9 cellular contexts compared by ENCODE assay signal in the genomic region with DNA sequence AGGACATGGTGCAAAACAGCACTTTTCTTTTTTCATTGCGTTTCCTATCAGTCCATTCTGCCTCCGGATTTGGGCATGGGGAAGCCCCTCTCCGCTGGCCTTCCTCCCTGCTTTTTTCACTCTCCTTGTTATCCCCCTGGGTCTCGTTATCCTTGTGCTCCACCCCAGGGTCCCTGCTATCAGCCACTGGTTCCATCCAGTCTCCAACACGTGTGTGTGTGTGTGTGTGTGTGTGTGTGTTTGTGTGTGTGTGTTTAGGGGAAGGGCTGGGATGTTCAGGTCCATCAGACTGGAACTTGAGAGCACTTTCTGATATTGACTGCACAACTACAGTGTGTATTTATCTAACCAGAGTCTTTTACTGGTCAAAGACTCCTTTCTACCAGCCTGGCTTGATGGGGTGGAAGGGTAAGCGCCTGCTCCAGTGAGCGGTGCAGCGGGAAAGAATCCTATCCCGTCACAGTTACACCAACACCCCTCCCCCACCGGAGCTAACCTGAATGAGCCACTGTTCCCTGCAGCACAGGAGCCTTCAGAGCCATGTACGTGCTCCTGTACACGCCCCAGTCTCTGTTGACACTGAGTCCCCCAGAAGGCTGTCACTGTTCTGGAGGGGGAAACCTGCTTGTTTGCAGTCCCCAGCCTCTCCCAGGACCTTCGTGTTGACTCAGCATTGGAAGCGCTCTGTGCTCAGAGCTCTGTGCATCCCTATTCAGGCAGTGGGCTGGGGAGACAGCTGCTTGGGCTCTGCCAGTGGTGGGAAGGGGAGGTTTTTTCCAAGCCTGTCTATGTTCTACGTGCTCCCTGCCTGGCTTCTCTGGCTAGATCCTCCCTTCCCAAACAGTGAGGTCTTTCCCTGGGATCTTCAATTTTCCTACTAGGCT. TPM values are rescaled to one million over a fixed set of nuclear protein-coding genes. Genes with fewer than 3 reads are reported as not detected.
DNase-seq lines count a peak whose midpoint lies in the region; ATAC-seq, FAIRE-seq and TF ChIP-seq lines count a peak whose summit lies in the region.
"Had no signal": no experiment of that assay in that cellular context is flagged by ENCODE, and none has a peak within 500 bp of the region (broad histone marks: within the 10 kb centered on the region; RNA-seq: fewer than 3 reads in every experiment).

No MANE protein-coding gene starts in this region.

- H3K9me3 ChIP-seq in K562 (replicated peaks; ENCODE audit: control insufficient read depth, insufficient read depth, low read depth, low read length) = no peaks in the 10 kb centered on the region
- H3K9me3 ChIP-seq in neural cell (ENCODE audit: low read length) = no peaks in the 10 kb centered on the region
- H3K9me3 ChIP-seq in transverse colon = no peaks in the 10 kb centered on the region

- POLR2A ChIA-PET in K562 (lab: Yijun Ruan, JAX) = interaction anchor here (1.0 to 1.3 kb wide), 4 partner anchors 10 to 21 kb away, joined by 3 to 8 read pairs (median 8); a partner anchor contains a TSS

- H3K27me3 ChIP-seq in K562 (ENCODE audit: control insufficient read depth in 2 of 2, insufficient read depth in 2 of 2, low read length in 2 of 2) (no peaks in the 10 kb centered on the region), neural cell (ENCODE audit: insufficient read depth, low read depth, low read length) (no peaks in the 10 kb centered on the region), transverse colon (peaks cover 22% of the 10 kb centered on the region)

- TF ChIP-seq POLR2A in K562 (conservative IDR thresholded peaks at IDR 0.05) (no peak), transverse colon (IDR thresholded peaks at IDR 0.05) (no peak)

- H3K4me2 ChIP-seq in K562 (ENCODE audit: insufficient read depth, low read length) (peak overlapping the region; percentile 63), neural cell (ENCODE audit: low read length) (no peak overlapping the region)

- no peaks in the 10 kb centered on the region for H3F3A ChIP-seq in neural cell (ENCODE audit: insufficient read depth, low read length, poor library complexity, severe bottlenecking)

- H3K4me1 ChIP-seq in K562 (replicated peaks in 1 of 2; ENCODE audit: control insufficient read depth in 2 of 2, insufficient read depth in 2 of 2, low read length in 2 of 2) (peaks cover 40% of the 10 kb centered on the region in 2 experiments; a peak in 4 of 5 replicates), transverse colon (peaks cover 0 to under 1% (median 0%) of the 10 kb centered on the region in 4 donors)

- H3K79me2 ChIP-seq in K562 (ENCODE audit: control insufficient read depth, insufficient read depth, low read length) = no peaks in the 10 kb centered on the region
- H3K79me2 ChIP-seq in neural cell (replicated peaks; ENCODE audit: insufficient read depth, low read length) = no peaks in the 10 kb centered on the region

- peak; percentile 77 for DNase-seq in DMS79 treated with DMSO at 0.1 percent for 48 hours (lab: John Stamatoyannopoulos, UW)
- peak; percentile 30 for DNase-seq in NCI-H187 treated with DMSO at 0.1 percent for 48 hours (lab: John Stamatoyannopoulos, UW)
- peak; percentile 25 to 45 (median 34) for DNase-seq in K562 (ENCODE audit: extremely low read depth in 1 of 4, low spot score in 3 of 4)
- no peak for DNase-seq in transverse colon
- DNase-seq in GF-D8 (lab: John Stamatoyannopoulos, UW) = no peak
- DNase-seq: KBM-7 had no signal

- whole genome bisulfite sequencing in K562 (ENCODE audit: insufficient coverage, low coverage, missing lambda C conversion rate) = 24% methylated on average over 14 of the region's 15 CpGs
- 35 to 41% methylated on average over 4 to 15 of the region's 15 CpGs for WGBS in transverse colon (ENCODE audit: low coverage in 1 of 2), 2 donors

- peak; percentile 54 for ATAC-seq in K562
- no peak for ATAC-seq in GM18907 (IDR thresholded peaks at IDR 0.05; ENCODE audit: unreplicated experiment)
- ATAC-seq in HG02885 (IDR thresholded peaks at IDR 0.05; ENCODE audit: poor library complexity, unreplicated experiment) = no peak

- CTCF ChIA-PET in K562 (lab: Yijun Ruan, JAX; ENCODE audit: low intra/inter-chr PET ratio) = no interaction called here

- intact Hi-C loops in K562 (cut with micrococcal nuclease) = no loop called here
- intact Hi-C loops in transverse colon (cut with DNase I; ENCODE audit: low total_unique reads) = no loop called here

- no peaks in the 10 kb centered on the region for H3K9me2 ChIP-seq in neural cell (ENCODE audit: insufficient read depth, low read length)

- in situ Hi-C loops in K562 (cut with MboI) (no loop called here), transverse colon (cut with MboI; ENCODE audit: low pct_ligation_motif_present in 1 of 4, low pct_unique_long_range_greater_than_20kb in 1 of 4, low sequenced_read_pairs in 3 of 4) (no loop called here)

- TF ChIP-seq CTCF in K562 (IDR thresholded peaks at IDR 0.05 in 2 of 3, conservative IDR thresholded peaks at IDR 0.05 in 1 of 3; ENCODE audit: insufficient read depth in 2 of 3, low read depth in 1 of 3, low read length in 3 of 3) (no peak), neural cell (IDR thresholded peaks at IDR 0.05; ENCODE audit: poor library complexity, severe bottlenecking) (no peak), transverse colon (IDR thresholded peaks at IDR 0.05) (no peak)

- no peaks in the 10 kb centered on the region for H4K20me1 ChIP-seq in K562 (replicated peaks; ENCODE audit: control insufficient read depth, insufficient read depth, low read length)
- H4K20me1 ChIP-seq in neural cell (ENCODE audit: insufficient read depth) = no peaks in the 10 kb centered on the region

- H2AFZ ChIP-seq in K562 (ENCODE audit: low read depth, low read length) (peak overlapping the region; percentile 84), neural cell (ENCODE audit: low read depth, low read length) (peak overlapping the region; percentile 24)

- FAIRE-seq in K562 (lab: Jason Lieb, UNC) = peak; percentile 40

- H3K27ac ChIP-seq in K562 (ENCODE audit: extremely low read depth, low read depth, low read length) = no peak overlapping the region
- peak overlapping the region; percentile 46 for H3K27ac ChIP-seq in neural cell (ENCODE audit: low read length)
- H3K27ac ChIP-seq in transverse colon = no peak overlapping the region

- H3K9ac ChIP-seq in K562 (ENCODE audit: insufficient read depth in 1 of 2, low read depth in 2 of 2, low read length in 2 of 2) (peak overlapping the region in 1 of 2 experiments; percentile 79; a peak in 1 of 4 replicates), neural cell (ENCODE audit: low read length) (peak overlapping the region; percentile 56)

- H3K36me3 ChIP-seq in K562 (ENCODE audit: control insufficient read depth, insufficient read depth, low read length) = no peaks in the 10 kb centered on the region
- no peaks in the 10 kb centered on the region for H3K36me3 ChIP-seq in neural cell (ENCODE audit: insufficient read depth, low read length)
- H3K36me3 ChIP-seq in transverse colon = no peaks in the 10 kb centered on the region

- TF ChIP-seq EP300 in K562 (IDR thresholded peaks at IDR 0.05; ENCODE audit: low read length) (no peak), neural cell (conservative IDR thresholded peaks at IDR 0.05; ENCODE audit: poor library complexity, severe bottlenecking) (peak; percentile 44), transverse colon (IDR thresholded peaks at IDR 0.05; ENCODE audit: low read depth) (no peak)

- no peaks in the 10 kb centered on the region for H3K9me1 ChIP-seq in K562 (ENCODE audit: control insufficient read depth, insufficient read depth, low read length)

- H3K4me3 ChIP-seq in K562 = no peak overlapping the region
- H3K4me3 ChIP-seq in neural cell (ENCODE audit: low read length) = peak overlapping the region; percentile 49
- H3K4me3 ChIP-seq in transverse colon = no peak overlapping the region

- no peak for TF ChIP-seq RAD21 in K562 (CRISPR knock-in tag; conservative IDR thresholded peaks at IDR 0.05 in 1 of 2, IDR thresholded peaks at IDR 0.05 in 1 of 2)
- no peak for TF ChIP-seq RAD21 in neural cell (conservative IDR thresholded peaks at IDR 0.05)

- no TSS peak for BruUV-seq in K562 (replicated peaks; lab: Mats Ljungman, UMichigan)

RNA-seq across cellular contexts. Expression of a gene that starts 4.6 kb away (rescaled TPM):
- total RNA-seq in K562 (2011; cell fraction: chromatin; rRNA removed; ENCODE audit: low replicate concordance) = 0.56 and 0.93 TPM in 2 replicates
- total RNA-seq in K562 (2011; cell fraction: nucleolus; rRNA removed) = 0.79 and 1.0 TPM in 2 replicates
- total RNA-seq in K562 (2011; cell fraction: nucleoplasm; rRNA removed) = 0.84 and 1.1 TPM in 2 replicates
- 1.1 and 1.3 TPM in 2 replicates for total RNA-seq in K562 (2014; rRNA removed)
- total RNA-seq in K562 (2014; rRNA removed; fragmentation: Illumina TruSeq; extraction: Trizol) = 0.11 and 0.13 TPM in 2 replicates
- 0.40 and 0.41 TPM in 2 replicates for total RNA-seq in K562 (2015; rRNA removed; fragmentation: Illumina TruSeq; extraction: Trizol)
- 0.51 and 0.71 TPM in 2 replicates for total RNA-seq in K562 (2021)
- 0.61 and 0.72 TPM in 2 replicates for polyA plus RNA-seq in K562 (2011; rRNA removed)
- polyA plus RNA-seq in K562 (2011; cell fraction: cytosol; rRNA removed) = 1.0 and 3.8 TPM in 2 replicates
- 3.8 and 4.3 TPM in 2 replicates for polyA plus RNA-seq in K562 (2011; cell fraction: nucleus; rRNA removed)
- polyA plus RNA-seq in K562 (2012) = 0.68 and 1.8 TPM in 2 replicates
- polyA plus RNA-seq in K562 (2014; fragmentation: Illumina TruSeq; extraction: Trizol) = 0.36 and 0.61 TPM in 2 replicates
- polyA plus RNA-seq in K562 (2014; fragmentation: Nextera tagmentation; extraction: Ambion mirVana) = under 1 TPM; 0.07 TPM
- polyA plus RNA-seq in K562 (2014; rRNA removed) = 0.90 and 1.9 TPM in 2 replicates
- 0.14 and 0.15 TPM in 2 replicates for polyA minus RNA-seq in K562 (2011; rRNA and poly(A)+ RNA removed)
- polyA minus RNA-seq in K562 (2011; cell fraction: cytosol; rRNA and poly(A)+ RNA removed) = not detected in 2 replicates
- polyA minus RNA-seq in K562 (2011; cell fraction: nucleus; rRNA and poly(A)+ RNA removed) = 0.33 and 0.40 TPM in 2 replicates
- polyA plus RNA-seq in neural cell = 2.7 and 5.6 TPM in 2 replicates
- 0.46 TPM in 1 of 2 replicates, not detected in the other for polyA minus RNA-seq in neural cell
- total RNA-seq in transverse colon = not detected

RNA-seq across cellular contexts. Expression of a gene that starts 5.4 kb away (rescaled TPM):
- 21.4 and 68.9 TPM in 2 replicates for total RNA-seq in K562 (2011; cell fraction: chromatin; rRNA removed; ENCODE audit: low replicate concordance)
- total RNA-seq in K562 (2011; cell fraction: nucleolus; rRNA removed) = 49.9 and 55.4 TPM in 2 replicates
- 22.7 and 27.9 TPM in 2 replicates for total RNA-seq in K562 (2011; cell fraction: nucleoplasm; rRNA removed)
- total RNA-seq in K562 (2014; rRNA removed) = 14.9 and 19.2 TPM in 2 replicates
- 2.5 and 3.0 TPM in 2 replicates for total RNA-seq in K562 (2014; rRNA removed; fragmentation: Illumina TruSeq; extraction: Trizol)
- 8.6 and 9.6 TPM in 2 replicates for total RNA-seq in K562 (2015; rRNA removed; fragmentation: Illumina TruSeq; extraction: Trizol)
- 24.5 and 26.6 TPM in 2 replicates for total RNA-seq in K562 (2021)
- polyA plus RNA-seq in K562 (2011; rRNA removed) = 10.2 and 14.7 TPM in 2 replicates
- polyA plus RNA-seq in K562 (2011; cell fraction: cytosol; rRNA removed) = 9.2 and 21.4 TPM in 2 replicates
- 91.1 and 133 TPM in 2 replicates for polyA plus RNA-seq in K562 (2011; cell fraction: nucleus; rRNA removed)
- 27.0 and 40.4 TPM in 2 replicates for polyA plus RNA-seq in K562 (2012)
- 6.8 and 12.6 TPM in 2 replicates for polyA plus RNA-seq in K562 (2014; fragmentation: Illumina TruSeq; extraction: Trizol)
- polyA plus RNA-seq in K562 (2014; fragmentation: Nextera tagmentation; extraction: Ambion mirVana) = 1 to 10 TPM; 1.2 to 1.9 TPM
- 19.3 and 19.8 TPM in 2 replicates for polyA plus RNA-seq in K562 (2014; rRNA removed)
- polyA minus RNA-seq in K562 (2011; rRNA and poly(A)+ RNA removed) = 6.2 and 8.2 TPM in 2 replicates
- 14.2 and 18.7 TPM in 2 replicates for polyA minus RNA-seq in K562 (2011; cell fraction: cytosol; rRNA and poly(A)+ RNA removed)
- polyA minus RNA-seq in K562 (2011; cell fraction: nucleus; rRNA and poly(A)+ RNA removed) = 17.0 and 18.6 TPM in 2 replicates
- 59.7 and 75.2 TPM in 2 replicates for polyA plus RNA-seq in neural cell
- 44.8 and 45.3 TPM in 2 replicates for polyA minus RNA-seq in neural cell
- total RNA-seq in transverse colon = 10 to 100 TPM; 18.1 to 57.2 (median 19.0) TPM

RNA-seq across cellular contexts. Expression of a gene that starts 20.9 kb away (rescaled TPM):
- 27.6 and 95.1 TPM in 2 replicates for total RNA-seq in K562 (2011; cell fraction: chromatin; rRNA removed; ENCODE audit: low replicate concordance)
- 56.0 and 75.7 TPM in 2 replicates for total RNA-seq in K562 (2011; cell fraction: nucleolus; rRNA removed)
- total RNA-seq in K562 (2011; cell fraction: nucleoplasm; rRNA removed) = 40.2 and 44.7 TPM in 2 replicates
- total RNA-seq in K562 (2014; rRNA removed) = 8.5 and 10.3 TPM in 2 replicates
- total RNA-seq in K562 (2014; rRNA removed; fragmentation: Illumina TruSeq; extraction: Trizol) = 3.3 TPM in 2 replicates
- total RNA-seq in K562 (2015; rRNA removed; fragmentation: Illumina TruSeq; extraction: Trizol) = 5.6 and 6.5 TPM in 2 replicates
- total RNA-seq in K562 (2021) = 20.6 and 21.7 TPM in 2 replicates
- polyA plus RNA-seq in K562 (2011; rRNA removed) = 4.7 and 14.4 TPM in 2 replicates
- polyA plus RNA-seq in K562 (2011; cell fraction: cytosol; rRNA removed) = 5.6 and 6.8 TPM in 2 replicates
- 89.3 and 106 TPM in 2 replicates for polyA plus RNA-seq in K562 (2011; cell fraction: nucleus; rRNA removed)
- polyA plus RNA-seq in K562 (2012) = 14.2 TPM in 2 replicates
- polyA plus RNA-seq in K562 (2014; fragmentation: Illumina TruSeq; extraction: Trizol) = 7.3 and 10.6 TPM in 2 replicates
- polyA plus RNA-seq in K562 (2014; fragmentation: Nextera tagmentation; extraction: Ambion mirVana) = under 1 TPM; 0.52 to 0.89 TPM
- 9.0 and 12.6 TPM in 2 replicates for polyA plus RNA-seq in K562 (2014; rRNA removed)
- 5.2 and 5.4 TPM in 2 replicates for polyA minus RNA-seq in K562 (2011; rRNA and poly(A)+ RNA removed)
- polyA minus RNA-seq in K562 (2011; cell fraction: cytosol; rRNA and poly(A)+ RNA removed) = 9.6 and 10.6 TPM in 2 replicates
- 27.2 and 31.0 TPM in 2 replicates for polyA minus RNA-seq in K562 (2011; cell fraction: nucleus; rRNA and poly(A)+ RNA removed)
- polyA plus RNA-seq in neural cell = 54.9 and 55.0 TPM in 2 replicates
- polyA minus RNA-seq in neural cell = 19.0 and 22.7 TPM in 2 replicates
- total RNA-seq in transverse colon = 100 to 1,000 TPM in 1 of 4 donors, 10 to 100 TPM in 3; 16.2 to 117 (median 38.2) TPM

RNA-seq across cellular contexts. Expression of a gene that starts 32.9 kb away (rescaled TPM):
- total RNA-seq in K562 (2011; cell fraction: chromatin; rRNA removed; ENCODE audit: low replicate concordance) = 1.3 and 5.0 TPM in 2 replicates
- total RNA-seq in K562 (2011; cell fraction: nucleolus; rRNA removed) = 4.3 and 6.5 TPM in 2 replicates
- 3.1 and 3.4 TPM in 2 replicates for total RNA-seq in K562 (2011; cell fraction: nucleoplasm; rRNA removed)
- total RNA-seq in K562 (2014; rRNA removed) (1.1 and 2.5 TPM in 2 replicates), K562 (2014; rRNA removed; fragmentation: Illumina TruSeq; extraction: Trizol) (0.38 and 0.47 TPM in 2 replicates), K562 (2015; rRNA removed; fragmentation: Illumina TruSeq; extraction: Trizol) (0.98 and 1.1 TPM in 2 replicates), K562 (2021) (2.4 and 3.8 TPM in 2 replicates), transverse colon (1 to 10 TPM in 3 of 4 donors, not detected in 1; 1.1 to 4.4 (median 1.2) TPM)
- polyA plus RNA-seq in K562 (2011; rRNA removed) (1.1 and 2.2 TPM in 2 replicates), K562 (2014; fragmentation: Illumina TruSeq; extraction: Trizol) (1.0 and 1.3 TPM in 2 replicates), K562 (2014; fragmentation: Nextera tagmentation; extraction: Ambion mirVana) (under 1 TPM; 0.03 TPM), K562 (2014; rRNA removed) (2.5 and 2.7 TPM in 2 replicates), neural cell (39.3 and 44.0 TPM in 2 replicates)
- polyA plus RNA-seq in K562 (2011; cell fraction: cytosol; rRNA removed) = 2.6 and 3.9 TPM in 2 replicates
- polyA plus RNA-seq in K562 (2011; cell fraction: nucleus; rRNA removed) = 19.4 and 26.1 TPM in 2 replicates
- 2.1 and 3.5 TPM in 2 replicates for polyA plus RNA-seq in K562 (2012)
- polyA minus RNA-seq in K562 (2011; rRNA and poly(A)+ RNA removed) = 0.36 and 0.81 TPM in 2 replicates
- 0.95 and 1.0 TPM in 2 replicates for polyA minus RNA-seq in K562 (2011; cell fraction: cytosol; rRNA and poly(A)+ RNA removed)
- polyA minus RNA-seq in K562 (2011; cell fraction: nucleus; rRNA and poly(A)+ RNA removed) = 1.5 and 1.7 TPM in 2 replicates
- 39.7 and 50.9 TPM in 2 replicates for polyA minus RNA-seq in neural cell

RNA-seq across cellular contexts. Expression of a gene that starts 33.1 kb away (rescaled TPM):
- 9.1 and 46.2 TPM in 2 replicates for total RNA-seq in K562 (2011; cell fraction: chromatin; rRNA removed; ENCODE audit: low replicate concordance)
- total RNA-seq in K562 (2011; cell fraction: nucleolus; rRNA removed) = 74.1 and 96.4 TPM in 2 replicates
- 36.0 and 36.5 TPM in 2 replicates for total RNA-seq in K562 (2011; cell fraction: nucleoplasm; rRNA removed)
- 57.2 and 67.6 TPM in 2 replicates for total RNA-seq in K562 (2014; rRNA removed)
- 1.5 and 2.0 TPM in 2 replicates for total RNA-seq in K562 (2014; rRNA removed; fragmentation: Illumina TruSeq; extraction: Trizol)
- 7.9 and 9.0 TPM in 2 replicates for total RNA-seq in K562 (2015; rRNA removed; fragmentation: Illumina TruSeq; extraction: Trizol)
- total RNA-seq in K562 (2021) = 40.1 and 41.1 TPM in 2 replicates
- 9.9 and 14.8 TPM in 2 replicates for polyA plus RNA-seq in K562 (2011; rRNA removed)
- 22.8 and 80.8 TPM in 2 replicates for polyA plus RNA-seq in K562 (2011; cell fraction: cytosol; rRNA removed)
- 25.6 and 44.2 TPM in 2 replicates for polyA plus RNA-seq in K562 (2011; cell fraction: nucleus; rRNA removed)
- 22.4 and 47.7 TPM in 2 replicates for polyA plus RNA-seq in K562 (2012)
- 2.6 and 11.5 TPM in 2 replicates for polyA plus RNA-seq in K562 (2014; fragmentation: Illumina TruSeq; extraction: Trizol)
- polyA plus RNA-seq in K562 (2014; fragmentation: Nextera tagmentation; extraction: Ambion mirVana) = under 1 TPM; 0.15 to 0.35 TPM
- polyA plus RNA-seq in K562 (2014; rRNA removed) = 31.8 and 32.1 TPM in 2 replicates
- polyA minus RNA-seq in K562 (2011; rRNA and poly(A)+ RNA removed) = 3.4 and 5.3 TPM in 2 replicates
- 25.0 and 30.2 TPM in 2 replicates for polyA minus RNA-seq in K562 (2011; cell fraction: cytosol; rRNA and poly(A)+ RNA removed)
- 24.2 and 27.0 TPM in 2 replicates for polyA minus RNA-seq in K562 (2011; cell fraction: nucleus; rRNA and poly(A)+ RNA removed)
- polyA plus RNA-seq in neural cell = 24.3 and 28.6 TPM in 2 replicates
- 35.1 and 42.4 TPM in 2 replicates for polyA minus RNA-seq in neural cell
- total RNA-seq in transverse colon = 10 to 100 TPM; 21.1 to 58.2 (median 52.1) TPM

Comparison
In these comparisons a context has a peak if more than half of its experiments do, and no peak if none do; other contexts are left out.
1. DNase-seq: peak in DMS79 treated with DMSO at 0.1 percent for 48 hours (single experiment), NCI-H187 treated with DMSO at 0.1 percent for 48 hours (single experiment) and K562 (4 of 4); none in transverse colon (single experiment) and GF-D8 (single experiment).